Comparison of ENCODE assay signal across 12 cellular contexts in genomic region chr14:70981005-70981952, GRCh38.
DNase-seq lines count a peak whose midpoint lies in the region; ATAC-seq, FAIRE-seq and TF ChIP-seq lines count a peak whose summit lies in the region.
"Had no signal": no experiment of that assay in that cellular context is flagged by ENCODE, and none has a peak within 500 bp of the region (broad histone marks: within the 10 kb centered on the region; RNA-seq: fewer than 3 reads in every experiment).

No MANE protein-coding gene starts in this region.

- BruUV-seq in A673 (replicated peaks; lab: Mats Ljungman, UMichigan), result no TSS peak

- H3K9me3 ChIP-seq in A673 (ENCODE audit: low read depth, low read length, poor library complexity, severe bottlenecking) (no peaks in the 10 kb centered on the region), T-helper 17 cell (ENCODE audit: control insufficient read depth, low read length, poor library complexity, severe bottlenecking) (no peaks in the 10 kb centered on the region)
- H3K9me3 ChIP-seq: HAP-1 had no signal

- peak; percentile 49 for DNase-seq in A673 (ENCODE audit: low spot score)
- DNase-seq in ELR (ENCODE audit: low read depth), result peak; percentile 45
- no peak for DNase-seq in T-helper 17 cell
- DNase-seq in fibroblast of the aortic adventitia (ENCODE audit: low read depth), result peak; percentile 12
- no peak for DNase-seq in frontal cortex (ENCODE audit: low spot score in 2 of 2)
- no peak for DNase-seq in DMS79 treated with DMSO at 0.1 percent for 48 hours (lab: John Stamatoyannopoulos, UW)
- DNase-seq in caudate nucleus (lab: John Stamatoyannopoulos, UW), result no peak
- DNase-seq: activated CD8-positive, alpha-beta memory T cell treated with anti-CD3 and anti-CD28 coated beads, Interleukin-2, amount 50 U/mL, for 4 hours; NCI-H187 treated with DMSO at 0.1 percent for 48 hours; right cardiac atrium had no signal

- peaks cover 19% of the 10 kb centered on the region for H3K36me3 ChIP-seq in A673 (ENCODE audit: insufficient read depth, low read length, poor library complexity, severe bottlenecking)

- peak overlapping the region; percentile 24 for H3K27ac ChIP-seq in A673 (ENCODE audit: low read depth, low read length, poor library complexity, severe bottlenecking)
- no peak overlapping the region for H3K27ac ChIP-seq in caudate nucleus (ENCODE audit: low read depth, low read length)

- peak overlapping the region; percentile 64 for H3K4me3 Mint-ChIP-seq in T-helper 17 cell

- intact Hi-C loops in A673 (cut with micrococcal nuclease; ENCODE audit: unreplicated experiment), result loop anchor here (10.0 kb wide), 1 partner anchor 774 kb away; no protein-coding TSS in a partner anchor

- no peaks in the 10 kb centered on the region for H3K27me3 ChIP-seq in A673 (replicated peaks; ENCODE audit: insufficient read depth, low read depth, low read length, poor library complexity)

- CTCF ChIA-PET in A673 (lab: Charles Lee), result no interaction called here

- H3K27me3 Mint-ChIP-seq in T-helper 17 cell, result no peaks in the 10 kb centered on the region

- peaks cover 34% of the 10 kb centered on the region for H3K4me1 Mint-ChIP-seq in T-helper 17 cell

- peak overlapping the region; percentile 92 for H3K27ac Mint-ChIP-seq in T-helper 17 cell

- ATAC-seq in T-helper 17 cell (peak; percentile 71), HG03139 (IDR thresholded peaks at IDR 0.05; ENCODE audit: unreplicated experiment) (no peak)

- TF ChIP-seq CTCF in A673 (conservative IDR thresholded peaks at IDR 0.05; ENCODE audit: low read depth, low read length), result no peak
- TF ChIP-seq CTCF in fibroblast of the aortic adventitia (IDR thresholded peaks at IDR 0.05; ENCODE audit: insufficient read depth, low read length), result no peak

- peaks cover 31% of the 10 kb centered on the region for H3K4me1 ChIP-seq in A673 (ENCODE audit: insufficient read depth, low read length, poor library complexity, severe bottlenecking)

- POLR2A ChIA-PET in A673 (lab: Charles Lee; ENCODE audit: low non-redundant PET), result no interaction called here

- H3K4me3 ChIP-seq in A673 (ENCODE audit: low read depth, low read length, poor library complexity, severe bottlenecking), result no peak overlapping the region
- no peak overlapping the region for H3K4me3 ChIP-seq in fibroblast of the aortic adventitia (ENCODE audit: low read depth, low read length)
- H3K4me3 ChIP-seq: HAP-1 had no signal

- FAIRE-seq in frontal cortex (lab: Jason Lieb, UNC), result no peak

- peaks cover 7% of the 10 kb centered on the region for H3K36me3 Mint-ChIP-seq in T-helper 17 cell (ENCODE audit: low read depth)

Comparison
In these comparisons a context has a peak if more than half of its experiments do, and no peak if none do; other contexts are left out.
1. DNase-seq: peak in A673 (single experiment), ELR (single experiment) and fibroblast of the aortic adventitia (single experiment); none in T-helper 17 cell (0 of 3), frontal cortex (0 of 2), DMS79 treated with DMSO at 0.1 percent for 48 hours (single experiment) and caudate nucleus (0 of 61).